In the genomic region with DNA sequence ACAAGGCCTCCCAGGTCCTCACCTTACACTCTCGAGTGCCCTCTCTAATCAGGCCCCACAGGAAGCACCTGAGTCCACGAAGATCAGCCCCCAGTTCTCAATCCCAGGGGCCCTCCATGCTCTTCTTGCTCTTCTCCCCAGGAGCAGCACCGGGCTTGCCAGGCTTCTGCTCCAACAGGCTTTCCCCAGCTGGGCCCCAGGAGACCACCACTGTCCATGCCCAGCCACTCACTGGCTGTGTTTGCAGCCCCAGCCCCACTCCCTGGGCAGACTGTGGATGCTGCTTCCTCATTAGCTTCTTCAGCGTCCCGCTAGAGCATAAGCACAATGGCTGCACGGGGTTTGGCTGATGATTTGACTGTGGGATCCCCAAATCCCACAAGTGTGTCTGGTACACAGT, we compare ENCODE assay signal across 5 cellular contexts.
"Had no signal": no experiment of that assay in that cellular context is flagged by ENCODE, and none has a peak within 500 bp of the region (broad histone marks: within the 10 kb centered on the region; RNA-seq: fewer than 3 reads in every experiment).

No MANE protein-coding gene starts in this region.

- DNase-seq: H7, HCEC 1CT, IMR-90 had no signal

- H3K4me3 Mint-ChIP-seq: GM23338 had no signal

- H3K4me1 Mint-ChIP-seq: GM23338 had no signal

- ATAC-seq: GM23338, K562 had no signal

- H2AFZ ChIP-seq: GM23338 had no signal

- H3K4me2 ChIP-seq: GM23338 had no signal

- H3K4me3 ChIP-seq: GM23338, K562 had no signal

- H3K27ac Mint-ChIP-seq: GM23338 had no signal
